Comparison of ENCODE assay signal across 13 cellular contexts in genomic region chr13:101150998-101151397, GRCh38.
DNase-seq lines count a peak whose midpoint lies in the region; ATAC-seq and TF ChIP-seq lines count a peak whose summit lies in the region.
"Had no signal": no experiment of that assay in that cellular context is flagged by ENCODE, and none has a peak within 500 bp of the region (broad histone marks: within the 10 kb centered on the region; RNA-seq: fewer than 3 reads in every experiment).

No MANE protein-coding gene starts in this region.

- CTCF ChIA-PET in WTC11 (lab: Charles Lee): interaction anchor here (0.6 to 1.8 kb wide), 3 partner anchors 51 to 322 kb away, joined by 3 to 27 read pairs (median 4); partner anchors contain the start of gene ITGBL1

- TF ChIP-seq CTCF in WTC11 (IDR thresholded peaks at IDR 0.05) (no peak), thoracic aorta (IDR thresholded peaks at IDR 0.05) (no peak), sigmoid colon (IDR thresholded peaks at IDR 0.05) (no peak)

- DNase-seq in NCI-H2107 treated with DMSO at 0.1 percent for 48 hours (lab: John Stamatoyannopoulos, UW; ENCODE audit: unreplicated experiment): peak; percentile 6
- DNase-seq in NCI-H2107 (lab: John Stamatoyannopoulos, UW): no peak
- DNase-seq in WTC11 (ENCODE audit: low spot score): no peak
- peak; percentile 47 for DNase-seq in iris pigment epithelial cell (ENCODE audit: low read depth)
- DNase-seq in thoracic aorta (ENCODE audit: low spot score): no peak
- DNase-seq in sigmoid colon: no peak
- DNase-seq in activated T-cell treated with anti-CD3 and anti-CD28 coated beads, Interleukin-2, amount 50 U/mL, for 24 hours: no peak
- DNase-seq: activated T-cell treated with anti-CD3 and anti-CD28 coated beads for 4 hours, endodermal cell, NCI-H345 had no signal

- H3K4me3 ChIP-seq in thoracic aorta (peak overlapping the region; percentile 26), sigmoid colon (no peak overlapping the region)

- intact Hi-C loops in sigmoid colon (cut with DNase I): no loop called here

- H3K9me3 Mint-ChIP-seq in WTC11: no peaks in the 10 kb centered on the region
- H3K9me3 Mint-ChIP-seq in activated T-cell treated with anti-CD3 and anti-CD28 coated beads, Interleukin-2, amount 50 U/mL, for 24 hours: no peaks in the 10 kb centered on the region
- H3K9me3 Mint-ChIP-seq: endodermal cell had no signal

- H3K27me3 ChIP-seq in thoracic aorta (replicated peaks; ENCODE audit: insufficient read depth): no peaks in the 10 kb centered on the region
- no peaks in the 10 kb centered on the region for H3K27me3 ChIP-seq in sigmoid colon

- no peaks in the 10 kb centered on the region for H3K9me3 ChIP-seq in thoracic aorta
- H3K9me3 ChIP-seq in sigmoid colon: no peaks in the 10 kb centered on the region

- no peak for TF ChIP-seq EP300 in sigmoid colon (IDR thresholded peaks at IDR 0.05)

- H3K27ac ChIP-seq in thoracic aorta (no peak overlapping the region), sigmoid colon (no peak overlapping the region)
- H3K27ac ChIP-seq: VCaP had no signal

- peaks cover 21% of the 10 kb centered on the region for H3K4me1 Mint-ChIP-seq in WTC11
- H3K4me1 Mint-ChIP-seq in activated T-cell treated with anti-CD3 and anti-CD28 coated beads, Interleukin-2, amount 50 U/mL, for 24 hours (ENCODE audit: low read depth): no peaks in the 10 kb centered on the region
- H3K4me1 Mint-ChIP-seq: endodermal cell had no signal

- no peak for TF ChIP-seq POLR2A in sigmoid colon (IDR thresholded peaks at IDR 0.05)

- ATAC-seq in WTC11: peak; percentile 57
- no peak for ATAC-seq in thoracic aorta (ENCODE audit: insufficient number of reproducible peaks, low FRiP score, low read depth)
- no peak for ATAC-seq in GM21367 (IDR thresholded peaks at IDR 0.05; ENCODE audit: unreplicated experiment)
- ATAC-seq: right cardiac atrium had no signal

- H3K36me3 ChIP-seq in thoracic aorta (no peaks in the 10 kb centered on the region), sigmoid colon (no peaks in the 10 kb centered on the region)

- no peaks in the 10 kb centered on the region for H3K36me3 Mint-ChIP-seq in WTC11
- H3K36me3 Mint-ChIP-seq in activated T-cell treated with anti-CD3 and anti-CD28 coated beads, Interleukin-2, amount 50 U/mL, for 24 hours (ENCODE audit: low read depth): no peaks in the 10 kb centered on the region

- POLR2A ChIA-PET in WTC11 (lab: Charles Lee): no interaction called here

- H3K4me1 ChIP-seq in thoracic aorta (ENCODE audit: control insufficient read depth in 1 of 2, low read depth in 2 of 2): no peaks in the 10 kb centered on the region
- no peaks in the 10 kb centered on the region for H3K4me1 ChIP-seq in sigmoid colon

- H3K4me3 Mint-ChIP-seq in WTC11: no peak overlapping the region
- no peak overlapping the region for H3K4me3 Mint-ChIP-seq in activated T-cell treated with anti-CD3 and anti-CD28 coated beads, Interleukin-2, amount 50 U/mL, for 24 hours
- H3K4me3 Mint-ChIP-seq: endodermal cell had no signal

- no peak overlapping the region for H3K27ac Mint-ChIP-seq in WTC11
- H3K27ac Mint-ChIP-seq in activated T-cell treated with anti-CD3 and anti-CD28 coated beads, Interleukin-2, amount 50 U/mL, for 24 hours: no peak overlapping the region
- H3K27ac Mint-ChIP-seq: endodermal cell had no signal

- no peaks in the 10 kb centered on the region for H3K27me3 Mint-ChIP-seq in WTC11 (ENCODE audit: low read depth)
- H3K27me3 Mint-ChIP-seq in activated T-cell treated with anti-CD3 and anti-CD28 coated beads, Interleukin-2, amount 50 U/mL, for 24 hours: peaks cover 52% of the 10 kb centered on the region

- WGBS in sigmoid colon, 2 donors: 27 to 34% methylated on average over 7 of the region's 7 CpGs

TF ChIP-seq in WTC11, 78 proteins besides CTCF, POLR2A, EP300 and RAD21 (continues in another document):
- no peak for TF ChIP-seq FOXP4 (CRISPR knock-in tag; IDR thresholded peaks at IDR 0.05)
- TF ChIP-seq, protein P1, sequence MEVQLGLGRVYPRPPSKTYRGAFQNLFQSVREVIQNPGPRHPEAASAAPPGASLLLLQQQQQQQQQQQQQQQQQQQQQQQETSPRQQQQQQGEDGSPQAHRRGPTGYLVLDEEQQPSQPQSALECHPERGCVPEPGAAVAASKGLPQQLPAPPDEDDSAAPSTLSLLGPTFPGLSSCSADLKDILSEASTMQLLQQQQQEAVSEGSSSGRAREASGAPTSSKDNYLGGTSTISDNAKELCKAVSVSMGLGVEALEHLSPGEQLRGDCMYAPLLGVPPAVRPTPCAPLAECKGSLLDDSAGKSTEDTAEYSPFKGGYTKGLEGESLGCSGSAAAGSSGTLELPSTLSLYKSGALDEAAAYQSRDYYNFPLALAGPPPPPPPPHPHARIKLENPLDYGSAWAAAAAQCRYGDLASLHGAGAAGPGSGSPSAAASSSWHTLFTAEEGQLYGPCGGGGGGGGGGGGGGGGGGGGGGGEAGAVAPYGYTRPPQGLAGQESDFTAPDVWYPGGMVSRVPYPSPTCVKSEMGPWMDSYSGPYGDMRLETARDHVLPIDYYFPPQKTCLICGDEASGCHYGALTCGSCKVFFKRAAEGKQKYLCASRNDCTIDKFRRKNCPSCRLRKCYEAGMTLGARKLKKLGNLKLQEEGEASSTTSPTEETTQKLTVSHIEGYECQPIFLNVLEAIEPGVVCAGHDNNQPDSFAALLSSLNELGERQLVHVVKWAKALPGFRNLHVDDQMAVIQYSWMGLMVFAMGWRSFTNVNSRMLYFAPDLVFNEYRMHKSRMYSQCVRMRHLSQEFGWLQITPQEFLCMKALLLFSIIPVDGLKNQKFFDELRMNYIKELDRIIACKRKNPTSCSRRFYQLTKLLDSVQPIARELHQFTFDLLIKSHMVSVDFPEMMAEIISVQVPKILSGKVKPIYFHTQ (CRISPR knock-in tag; IDR thresholded peaks at IDR 0.05): no peak
- no peak for TF ChIP-seq OVOL2 (CRISPR knock-in tag; IDR thresholded peaks at IDR 0.05; ENCODE audit: borderline replicate concordance)
- TF ChIP-seq MLX (CRISPR knock-in tag; IDR thresholded peaks at IDR 0.05): no peak
- TF ChIP-seq, protein P2, sequence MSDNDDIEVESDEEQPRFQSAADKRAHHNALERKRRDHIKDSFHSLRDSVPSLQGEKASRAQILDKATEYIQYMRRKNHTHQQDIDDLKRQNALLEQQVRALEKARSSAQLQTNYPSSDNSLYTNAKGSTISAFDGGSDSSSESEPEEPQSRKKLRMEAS (CRISPR knock-in tag; IDR thresholded peaks at IDR 0.05): no peak
- TF ChIP-seq, protein P3, sequence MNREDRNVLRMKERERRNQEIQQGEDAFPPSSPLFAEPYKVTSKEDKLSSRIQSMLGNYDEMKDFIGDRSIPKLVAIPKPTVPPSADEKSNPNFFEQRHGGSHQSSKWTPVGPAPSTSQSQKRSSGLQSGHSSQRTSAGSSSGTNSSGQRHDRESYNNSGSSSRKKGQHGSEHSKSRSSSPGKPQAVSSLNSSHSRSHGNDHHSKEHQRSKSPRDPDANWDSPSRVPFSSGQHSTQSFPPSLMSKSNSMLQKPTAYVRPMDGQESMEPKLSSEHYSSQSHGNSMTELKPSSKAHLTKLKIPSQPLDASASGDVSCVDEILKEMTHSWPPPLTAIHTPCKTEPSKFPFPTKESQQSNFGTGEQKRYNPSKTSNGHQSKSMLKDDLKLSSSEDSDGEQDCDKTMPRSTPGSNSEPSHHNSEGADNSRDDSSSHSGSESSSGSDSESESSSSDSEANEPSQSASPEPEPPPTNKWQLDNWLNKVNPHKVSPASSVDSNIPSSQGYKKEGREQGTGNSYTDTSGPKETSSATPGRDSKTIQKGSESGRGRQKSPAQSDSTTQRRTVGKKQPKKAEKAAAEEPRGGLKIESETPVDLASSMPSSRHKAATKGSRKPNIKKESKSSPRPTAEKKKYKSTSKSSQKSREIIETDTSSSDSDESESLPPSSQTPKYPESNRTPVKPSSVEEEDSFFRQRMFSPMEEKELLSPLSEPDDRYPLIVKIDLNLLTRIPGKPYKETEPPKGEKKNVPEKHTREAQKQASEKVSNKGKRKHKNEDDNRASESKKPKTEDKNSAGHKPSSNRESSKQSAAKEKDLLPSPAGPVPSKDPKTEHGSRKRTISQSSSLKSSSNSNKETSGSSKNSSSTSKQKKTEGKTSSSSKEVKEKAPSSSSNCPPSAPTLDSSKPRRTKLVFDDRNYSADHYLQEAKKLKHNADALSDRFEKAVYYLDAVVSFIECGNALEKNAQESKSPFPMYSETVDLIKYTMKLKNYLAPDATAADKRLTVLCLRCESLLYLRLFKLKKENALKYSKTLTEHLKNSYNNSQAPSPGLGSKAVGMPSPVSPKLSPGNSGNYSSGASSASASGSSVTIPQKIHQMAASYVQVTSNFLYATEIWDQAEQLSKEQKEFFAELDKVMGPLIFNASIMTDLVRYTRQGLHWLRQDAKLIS (CRISPR knock-in tag; IDR thresholded peaks at IDR 0.05; ENCODE audit: borderline replicate concordance): no peak
- TF ChIP-seq NFE2L1 (CRISPR knock-in tag; IDR thresholded peaks at IDR 0.05): no peak
- no peak for TF ChIP-seq TEAD4 (CRISPR knock-in tag; IDR thresholded peaks at IDR 0.05)
- no peak for TF ChIP-seq ZNF232 (CRISPR knock-in tag; IDR thresholded peaks at IDR 0.05)

Comparison
In these comparisons a context has a peak if more than half of its experiments do, and no peak if none do; other contexts are left out.
1. DNase-seq: peak in NCI-H2107 treated with DMSO at 0.1 percent for 48 hours (single experiment) and iris pigment epithelial cell (single experiment); none in NCI-H2107 (single experiment), WTC11 (single experiment), thoracic aorta (single experiment), sigmoid colon (single experiment) and activated T-cell treated with anti-CD3 and anti-CD28 coated beads, Interleukin-2, amount 50 U/mL, for 24 hours (single experiment).